ENCODE assay signal across 2 cellular contexts in the genomic region with DNA sequence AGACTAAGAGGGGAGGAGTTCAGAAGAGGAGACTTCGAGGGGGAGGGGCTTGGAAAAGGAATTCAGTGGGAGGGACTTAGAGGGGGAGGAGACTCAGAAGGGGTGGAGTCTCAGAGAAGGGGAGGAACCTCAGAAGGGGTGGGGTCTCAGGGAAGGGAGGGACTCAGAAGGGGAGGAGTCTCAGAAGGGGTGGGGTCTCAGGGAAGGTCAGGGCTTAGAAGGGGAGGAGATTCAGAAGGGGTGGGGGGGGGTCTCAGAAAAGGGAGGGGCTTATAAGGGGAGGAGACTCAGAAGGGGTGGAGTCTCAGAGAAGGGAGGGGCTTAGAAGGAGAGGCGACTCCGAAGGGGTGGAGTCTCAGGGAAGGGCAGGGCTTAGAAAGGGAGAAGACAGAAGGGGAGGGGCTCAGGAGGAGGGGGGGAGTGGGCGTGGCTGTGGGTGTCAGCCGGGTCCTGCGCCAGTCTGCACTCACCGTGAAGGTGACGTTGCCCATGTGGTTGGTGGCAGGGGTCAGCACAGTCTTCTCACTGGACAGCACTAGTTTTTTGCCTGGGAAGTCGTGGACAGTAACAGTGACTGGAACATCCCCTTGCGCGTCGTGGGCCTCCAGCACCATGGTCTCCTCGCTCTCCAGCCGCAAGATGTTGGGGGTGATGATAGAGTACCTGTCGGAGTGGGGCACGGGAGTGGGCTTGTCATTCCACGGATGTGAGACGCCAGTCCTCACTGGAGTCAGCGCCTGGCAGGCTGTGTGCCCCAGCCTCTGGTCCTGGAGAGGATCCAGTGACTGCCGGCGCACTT.
TF ChIP-seq lines count a peak whose summit lies in the region.

No MANE protein-coding gene starts in this region.

TF ChIP-seq in Ishikawa, 13 proteins besides CTCF, POLR2A, EP300 and RAD21:
- no peak for TF ChIP-seq TEAD4 (IDR thresholded peaks at IDR 0.05)
- TF ChIP-seq, protein P1, sequence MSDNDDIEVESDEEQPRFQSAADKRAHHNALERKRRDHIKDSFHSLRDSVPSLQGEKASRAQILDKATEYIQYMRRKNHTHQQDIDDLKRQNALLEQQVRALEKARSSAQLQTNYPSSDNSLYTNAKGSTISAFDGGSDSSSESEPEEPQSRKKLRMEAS (IDR thresholded peaks at IDR 0.05), result 0 out of 2 replicates have a peak, but pooled peaks have one; percentile 13
- no peak for TF ChIP-seq TCF12 (IDR thresholded peaks at IDR 0.05; ENCODE audit: low read depth)

TF ChIP-seq in K562, 482 proteins besides CTCF, POLR2A, EP300 and RAD21 (continues in another document):
- TF ChIP-seq, protein P2, sequence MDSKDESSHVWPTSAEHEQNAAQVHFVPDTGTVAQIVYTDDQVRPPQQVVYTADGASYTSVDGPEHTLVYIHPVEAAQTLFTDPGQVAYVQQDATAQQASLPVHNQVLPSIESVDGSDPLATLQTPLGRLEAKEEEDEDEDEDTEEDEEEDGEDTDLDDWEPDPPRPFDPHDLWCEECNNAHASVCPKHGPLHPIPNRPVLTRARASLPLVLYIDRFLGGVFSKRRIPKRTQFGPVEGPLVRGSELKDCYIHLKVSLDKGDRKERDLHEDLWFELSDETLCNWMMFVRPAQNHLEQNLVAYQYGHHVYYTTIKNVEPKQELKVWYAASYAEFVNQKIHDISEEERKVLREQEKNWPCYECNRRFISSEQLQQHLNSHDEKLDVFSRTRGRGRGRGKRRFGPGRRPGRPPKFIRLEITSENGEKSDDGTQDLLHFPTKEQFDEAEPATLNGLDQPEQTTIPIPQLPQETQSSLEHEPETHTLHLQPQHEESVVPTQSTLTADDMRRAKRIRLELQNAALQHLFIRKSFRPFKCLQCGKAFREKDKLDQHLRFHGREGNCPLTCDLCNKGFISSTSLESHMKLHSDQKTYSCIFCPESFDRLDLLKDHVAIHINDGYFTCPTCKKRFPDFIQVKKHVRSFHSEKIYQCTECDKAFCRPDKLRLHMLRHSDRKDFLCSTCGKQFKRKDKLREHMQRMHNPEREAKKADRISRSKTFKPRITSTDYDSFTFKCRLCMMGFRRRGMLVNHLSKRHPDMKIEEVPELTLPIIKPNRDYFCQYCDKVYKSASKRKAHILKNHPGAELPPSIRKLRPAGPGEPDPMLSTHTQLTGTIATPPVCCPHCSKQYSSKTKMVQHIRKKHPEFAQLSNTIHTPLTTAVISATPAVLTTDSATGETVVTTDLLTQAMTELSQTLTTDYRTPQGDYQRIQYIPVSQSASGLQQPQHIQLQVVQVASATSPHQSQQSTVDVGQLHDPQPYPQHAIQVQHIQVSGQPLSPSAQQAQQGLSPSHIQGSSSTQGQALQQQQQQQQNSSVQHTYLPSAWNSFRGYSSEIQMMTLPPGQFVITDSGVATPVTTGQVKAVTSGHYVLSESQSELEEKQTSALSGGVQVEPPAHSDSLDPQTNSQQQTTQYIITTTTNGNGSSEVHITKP (IDR thresholded peaks at IDR 0.05; ENCODE audit: partially characterized antibody), result peak; percentile 23
- no peak for TF ChIP-seq MCM5 (IDR thresholded peaks at IDR 0.05; ENCODE audit: low read depth)
- no peak for TF ChIP-seq ZNF143 (CRISPR knock-in tag; IDR thresholded peaks at IDR 0.05)
- TF ChIP-seq, protein P3, sequence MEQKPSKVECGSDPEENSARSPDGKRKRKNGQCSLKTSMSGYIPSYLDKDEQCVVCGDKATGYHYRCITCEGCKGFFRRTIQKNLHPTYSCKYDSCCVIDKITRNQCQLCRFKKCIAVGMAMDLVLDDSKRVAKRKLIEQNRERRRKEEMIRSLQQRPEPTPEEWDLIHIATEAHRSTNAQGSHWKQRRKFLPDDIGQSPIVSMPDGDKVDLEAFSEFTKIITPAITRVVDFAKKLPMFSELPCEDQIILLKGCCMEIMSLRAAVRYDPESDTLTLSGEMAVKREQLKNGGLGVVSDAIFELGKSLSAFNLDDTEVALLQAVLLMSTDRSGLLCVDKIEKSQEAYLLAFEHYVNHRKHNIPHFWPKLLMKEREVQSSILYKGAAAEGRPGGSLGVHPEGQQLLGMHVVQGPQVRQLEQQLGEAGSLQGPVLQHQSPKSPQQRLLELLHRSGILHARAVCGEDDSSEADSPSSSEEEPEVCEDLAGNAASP (IDR thresholded peaks at IDR 0.05), result no peak
- peak; percentile 78 to 81 for TF ChIP-seq NRF1 (conservative IDR thresholded peaks at IDR 0.05 in 1 of 2, IDR thresholded peaks at IDR 0.05 in 1 of 2)
- no peak for TF ChIP-seq TEAD2 (tag; IDR thresholded peaks at IDR 0.05)
- TF ChIP-seq MEIS2 (IDR thresholded peaks at IDR 0.05; ENCODE audit: partially characterized antibody), result peak; percentile 9
- TF ChIP-seq ZNF124 (CRISPR knock-in tag; IDR thresholded peaks at IDR 0.05), result no peak
- TF ChIP-seq ZNF644 (tag; IDR thresholded peaks at IDR 0.05; ENCODE audit: low read depth), result no peak
- TF ChIP-seq CREM (IDR thresholded peaks at IDR 0.05; ENCODE audit: low read depth), result peak; percentile 56
- TF ChIP-seq, protein P4, sequence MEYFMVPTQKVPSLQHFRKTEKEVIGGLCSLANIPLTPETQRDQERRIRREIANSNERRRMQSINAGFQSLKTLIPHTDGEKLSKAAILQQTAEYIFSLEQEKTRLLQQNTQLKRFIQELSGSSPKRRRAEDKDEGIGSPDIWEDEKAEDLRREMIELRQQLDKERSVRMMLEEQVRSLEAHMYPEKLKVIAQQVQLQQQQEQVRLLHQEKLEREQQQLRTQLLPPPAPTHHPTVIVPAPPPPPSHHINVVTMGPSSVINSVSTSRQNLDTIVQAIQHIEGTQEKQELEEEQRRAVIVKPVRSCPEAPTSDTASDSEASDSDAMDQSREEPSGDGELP (CRISPR knock-in tag; IDR thresholded peaks at IDR 0.05; ENCODE audit: borderline replicate concordance), result 0 out of 2 replicates have a peak, but pooled peaks have one; percentile 18
- TF ChIP-seq MAZ (CRISPR knock-in tag; conservative IDR thresholded peaks at IDR 0.05 in 1 of 2, IDR thresholded peaks at IDR 0.05 in 1 of 2), result peak in 1 of 2 experiments; percentile 69; a peak in 2 of 4 replicates
- TF ChIP-seq KLF1 (tag; IDR thresholded peaks at IDR 0.05), result 0 out of 2 replicates have a peak, but pooled peaks have one; percentile 16
- 0 out of 2 replicates have a peak, but pooled peaks have one; percentile 24 for TF ChIP-seq ATF7 (IDR thresholded peaks at IDR 0.05)
- peak; percentile 43; the same call in 1 of the 2 replicates for TF ChIP-seq EGR1 (conservative IDR thresholded peaks at IDR 0.05)
- TF ChIP-seq CBFA2T2 (conservative IDR thresholded peaks at IDR 0.05), result no peak
- TF ChIP-seq, protein P5, sequence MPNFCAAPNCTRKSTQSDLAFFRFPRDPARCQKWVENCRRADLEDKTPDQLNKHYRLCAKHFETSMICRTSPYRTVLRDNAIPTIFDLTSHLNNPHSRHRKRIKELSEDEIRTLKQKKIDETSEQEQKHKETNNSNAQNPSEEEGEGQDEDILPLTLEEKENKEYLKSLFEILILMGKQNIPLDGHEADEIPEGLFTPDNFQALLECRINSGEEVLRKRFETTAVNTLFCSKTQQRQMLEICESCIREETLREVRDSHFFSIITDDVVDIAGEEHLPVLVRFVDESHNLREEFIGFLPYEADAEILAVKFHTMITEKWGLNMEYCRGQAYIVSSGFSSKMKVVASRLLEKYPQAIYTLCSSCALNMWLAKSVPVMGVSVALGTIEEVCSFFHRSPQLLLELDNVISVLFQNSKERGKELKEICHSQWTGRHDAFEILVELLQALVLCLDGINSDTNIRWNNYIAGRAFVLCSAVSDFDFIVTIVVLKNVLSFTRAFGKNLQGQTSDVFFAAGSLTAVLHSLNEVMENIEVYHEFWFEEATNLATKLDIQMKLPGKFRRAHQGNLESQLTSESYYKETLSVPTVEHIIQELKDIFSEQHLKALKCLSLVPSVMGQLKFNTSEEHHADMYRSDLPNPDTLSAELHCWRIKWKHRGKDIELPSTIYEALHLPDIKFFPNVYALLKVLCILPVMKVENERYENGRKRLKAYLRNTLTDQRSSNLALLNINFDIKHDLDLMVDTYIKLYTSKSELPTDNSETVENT (CRISPR knock-in tag; IDR thresholded peaks at IDR 0.05), result no peak
- no peak for TF ChIP-seq ZNF274 (IDR thresholded peaks at IDR 0.05; ENCODE audit: borderline replicate concordance, low read depth, low read length)
- no peak for TF ChIP-seq FUS (optimal IDR thresholded peaks at IDR 0.05; ENCODE audit: low read depth, low read length)
- TF ChIP-seq, protein P6, sequence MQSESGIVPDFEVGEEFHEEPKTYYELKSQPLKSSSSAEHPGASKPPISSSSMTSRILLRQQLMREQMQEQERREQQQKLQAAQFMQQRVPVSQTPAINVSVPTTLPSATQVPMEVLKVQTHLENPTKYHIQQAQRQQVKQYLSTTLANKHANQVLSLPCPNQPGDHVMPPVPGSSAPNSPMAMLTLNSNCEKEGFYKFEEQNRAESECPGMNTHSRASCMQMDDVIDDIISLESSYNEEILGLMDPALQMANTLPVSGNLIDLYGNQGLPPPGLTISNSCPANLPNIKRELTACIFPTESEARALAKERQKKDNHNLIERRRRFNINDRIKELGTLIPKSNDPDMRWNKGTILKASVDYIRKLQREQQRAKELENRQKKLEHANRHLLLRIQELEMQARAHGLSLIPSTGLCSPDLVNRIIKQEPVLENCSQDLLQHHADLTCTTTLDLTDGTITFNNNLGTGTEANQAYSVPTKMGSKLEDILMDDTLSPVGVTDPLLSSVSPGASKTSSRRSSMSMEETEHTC (IDR thresholded peaks at IDR 0.05), result no peak
- TF ChIP-seq, protein P7, sequence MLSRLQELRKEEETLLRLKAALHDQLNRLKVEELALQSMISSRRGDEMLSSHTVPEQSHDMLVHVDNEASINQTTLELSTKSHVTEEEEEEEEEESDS (CRISPR knock-in tag; IDR thresholded peaks at IDR 0.05), result no peak
- TF ChIP-seq EP400 (IDR thresholded peaks at IDR 0.05), result no peak
- 0 out of 2 replicates have a peak, but pooled peaks have one; percentile 32 for TF ChIP-seq TCF7 (IDR thresholded peaks at IDR 0.05; ENCODE audit: borderline replicate concordance)
- peak; percentile 81; the same call in 1 of the 2 replicates for TF ChIP-seq SP1 (CRISPR knock-in tag; IDR thresholded peaks at IDR 0.05)
- TF ChIP-seq RHOXF2B (CRISPR knock-in tag; conservative IDR thresholded peaks at IDR 0.05), result peak; percentile 41; the same call in 1 of the 2 replicates
- no peak for TF ChIP-seq ATF1 (CRISPR knock-in tag; IDR thresholded peaks at IDR 0.05)
- TF ChIP-seq ATF1 (tag; IDR thresholded peaks at IDR 0.05), result peak; percentile 57
- TF ChIP-seq, protein P8, sequence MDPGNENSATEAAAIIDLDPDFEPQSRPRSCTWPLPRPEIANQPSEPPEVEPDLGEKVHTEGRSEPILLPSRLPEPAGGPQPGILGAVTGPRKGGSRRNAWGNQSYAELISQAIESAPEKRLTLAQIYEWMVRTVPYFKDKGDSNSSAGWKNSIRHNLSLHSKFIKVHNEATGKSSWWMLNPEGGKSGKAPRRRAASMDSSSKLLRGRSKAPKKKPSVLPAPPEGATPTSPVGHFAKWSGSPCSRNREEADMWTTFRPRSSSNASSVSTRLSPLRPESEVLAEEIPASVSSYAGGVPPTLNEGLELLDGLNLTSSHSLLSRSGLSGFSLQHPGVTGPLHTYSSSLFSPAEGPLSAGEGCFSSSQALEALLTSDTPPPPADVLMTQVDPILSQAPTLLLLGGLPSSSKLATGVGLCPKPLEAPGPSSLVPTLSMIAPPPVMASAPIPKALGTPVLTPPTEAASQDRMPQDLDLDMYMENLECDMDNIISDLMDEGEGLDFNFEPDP (CRISPR knock-in tag; IDR thresholded peaks at IDR 0.05), result no peak
- TF ChIP-seq RCOR1 (IDR thresholded peaks at IDR 0.05; ENCODE audit: borderline replicate concordance in 1 of 2, low read depth in 2 of 2, low read length in 2 of 2), result peak in 1 of 2 experiments; percentile 21; a peak in 1 of 4 replicates
- TF ChIP-seq SRF (CRISPR knock-in tag; IDR thresholded peaks at IDR 0.05), result peak in 1 of 2 experiments; percentile 60; a peak in 1 of 4 replicates
- TF ChIP-seq HDGF (IDR thresholded peaks at IDR 0.05), result peak; percentile 96
- no peak for TF ChIP-seq BRD4 (IDR thresholded peaks at IDR 0.05)
- no peak for TF ChIP-seq NR4A1 (CRISPR knock-in tag; IDR thresholded peaks at IDR 0.05)
- no peak for TF ChIP-seq NR4A1 (tag; IDR thresholded peaks at IDR 0.05)
- TF ChIP-seq ZBTB7A (IDR thresholded peaks at IDR 0.05; ENCODE audit: borderline replicate concordance, control insufficient read depth, low read depth, low read length), result peak; percentile 77; the same call in 1 of the 2 replicates
- TF ChIP-seq TBP (optimal IDR thresholded peaks at IDR 0.05; ENCODE audit: low read depth, low read length), result peak; percentile 39
- TF ChIP-seq KDM4B (IDR thresholded peaks at IDR 0.05; ENCODE audit: borderline replicate concordance in 2 of 2, low read depth in 1 of 2), result 0 out of 4 replicates have a peak, but pooled peaks of 1 of the 2 experiments have one; percentile 21
- TF ChIP-seq ZEB2 (IDR thresholded peaks at IDR 0.05), result 0 out of 2 replicates have a peak, but pooled peaks have one; percentile 58
- TF ChIP-seq CREB1 (IDR thresholded peaks at IDR 0.05), result no peak
- 0 out of 2 replicates have a peak, but pooled peaks have one; percentile 36 for TF ChIP-seq CREB1 (CRISPR knock-in tag; IDR thresholded peaks at IDR 0.05)
- TF ChIP-seq, protein P9, sequence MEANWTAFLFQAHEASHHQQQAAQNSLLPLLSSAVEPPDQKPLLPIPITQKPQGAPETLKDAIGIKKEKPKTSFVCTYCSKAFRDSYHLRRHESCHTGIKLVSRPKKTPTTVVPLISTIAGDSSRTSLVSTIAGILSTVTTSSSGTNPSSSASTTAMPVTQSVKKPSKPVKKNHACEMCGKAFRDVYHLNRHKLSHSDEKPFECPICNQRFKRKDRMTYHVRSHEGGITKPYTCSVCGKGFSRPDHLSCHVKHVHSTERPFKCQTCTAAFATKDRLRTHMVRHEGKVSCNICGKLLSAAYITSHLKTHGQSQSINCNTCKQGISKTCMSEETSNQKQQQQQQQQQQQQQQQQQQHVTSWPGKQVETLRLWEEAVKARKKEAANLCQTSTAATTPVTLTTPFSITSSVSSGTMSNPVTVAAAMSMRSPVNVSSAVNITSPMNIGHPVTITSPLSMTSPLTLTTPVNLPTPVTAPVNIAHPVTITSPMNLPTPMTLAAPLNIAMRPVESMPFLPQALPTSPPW (CRISPR knock-in tag; IDR thresholded peaks at IDR 0.05), result peak; percentile 95
- TF ChIP-seq, protein P10, sequence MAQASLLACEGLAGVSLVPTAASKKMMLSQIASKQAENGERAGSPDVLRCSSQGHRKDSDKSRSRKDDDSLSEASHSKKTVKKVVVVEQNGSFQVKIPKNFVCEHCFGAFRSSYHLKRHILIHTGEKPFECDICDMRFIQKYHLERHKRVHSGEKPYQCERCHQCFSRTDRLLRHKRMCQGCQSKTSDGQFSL (CRISPR knock-in tag; IDR thresholded peaks at IDR 0.05), result peak; percentile 93
- TF ChIP-seq, protein P10 (tag; IDR thresholded peaks at IDR 0.05), result peak in 1 of 2 experiments; percentile 84; a peak in 2 of 4 replicates
- peak; percentile 79; the same call in 1 of the 2 replicates for TF ChIP-seq KLF13 (tag; IDR thresholded peaks at IDR 0.05; ENCODE audit: borderline replicate concordance, low read depth)
- TF ChIP-seq, protein P11, sequence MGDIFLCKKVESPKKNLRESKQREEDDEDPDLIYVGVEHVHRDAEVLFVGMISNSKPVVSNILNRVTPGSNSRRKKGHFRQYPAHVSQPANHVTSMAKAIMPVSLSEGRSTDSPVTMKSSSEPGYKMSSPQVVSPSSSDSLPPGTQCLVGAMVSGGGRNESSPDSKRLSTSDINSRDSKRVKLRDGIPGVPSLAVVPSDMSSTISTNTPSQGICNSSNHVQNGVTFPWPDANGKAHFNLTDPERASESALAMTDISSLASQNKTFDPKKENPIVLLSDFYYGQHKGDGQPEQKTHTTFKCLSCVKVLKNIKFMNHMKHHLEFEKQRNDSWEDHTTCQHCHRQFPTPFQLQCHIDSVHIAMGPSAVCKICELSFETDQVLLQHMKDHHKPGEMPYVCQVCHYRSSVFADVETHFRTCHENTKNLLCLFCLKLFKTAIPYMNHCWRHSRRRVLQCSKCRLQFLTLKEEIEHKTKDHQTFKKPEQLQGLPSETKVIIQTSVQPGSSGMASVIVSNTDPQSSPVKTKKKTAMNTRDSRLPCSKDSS (IDR thresholded peaks at IDR 0.05; ENCODE audit: low read depth, partially characterized antibody), result no peak
